In genomic region chr2:223779877-223780276, GRCh38 we compare ENCODE assay signal across 8 cellular contexts. TPM values are rescaled to one million over a fixed set of nuclear protein-coding genes. Genes with fewer than 3 reads are reported as not detected.
DNase-seq lines count a peak whose midpoint lies in the region; ATAC-seq lines count a peak whose summit lies in the region.

No MANE protein-coding gene starts in this region.

- no peaks in the 10 kb centered on the region for H3K9me3 Mint-ChIP-seq in activated CD8-positive, alpha-beta T cell treated with anti-CD3 and anti-CD28 coated beads, Interleukin-2, amount 10 ng/mL, durations not matched to agents 7 days and 5 days (ENCODE audit: insufficient read depth)
- no peaks in the 10 kb centered on the region for H3K9me3 Mint-ChIP-seq in stimulated activated memory B cell treated with anti-CD40 and anti-IgM and Interleukin-4, amounts not matched to agents 10 μg/mL and 1 μg/mL and 100 μg/mL, for 72 hours

- H3K4me1 Mint-ChIP-seq in activated CD8-positive, alpha-beta T cell treated with anti-CD3 and anti-CD28 coated beads, Interleukin-2, amount 10 ng/mL, durations not matched to agents 7 days and 5 days (ENCODE audit: low read depth): no peaks in the 10 kb centered on the region
- peaks cover 35% of the 10 kb centered on the region for H3K4me1 Mint-ChIP-seq in stimulated activated memory B cell treated with anti-CD40 and anti-IgM and Interleukin-4, amounts not matched to agents 10 μg/mL and 1 μg/mL and 100 μg/mL, for 72 hours

- H3K27me3 ChIP-seq in H7 (ENCODE audit: control insufficient read depth, insufficient read depth, low read length): no peaks in the 10 kb centered on the region

- H3K27ac Mint-ChIP-seq in activated CD8-positive, alpha-beta T cell treated with anti-CD3 and anti-CD28 coated beads, Interleukin-2, amount 10 ng/mL, durations not matched to agents 7 days and 5 days: no peak overlapping the region
- no peak overlapping the region for H3K27ac Mint-ChIP-seq in stimulated activated memory B cell treated with anti-CD40 and anti-IgM and Interleukin-4, amounts not matched to agents 10 μg/mL and 1 μg/mL and 100 μg/mL, for 72 hours

- POLR2A ChIA-PET in activated CD8-positive, alpha-beta T cell treated with anti-CD3 and anti-CD28 coated beads, Interleukin-2, amount 10 ng/mL, durations not matched to agents 7 days and 5 days (lab: Charles Lee): no interaction called here

- H3K36me3 Mint-ChIP-seq in activated CD8-positive, alpha-beta T cell treated with anti-CD3 and anti-CD28 coated beads, Interleukin-2, amount 10 ng/mL, durations not matched to agents 7 days and 5 days (ENCODE audit: low read depth): peaks cover 8% of the 10 kb centered on the region
- peaks cover 54% of the 10 kb centered on the region for H3K36me3 Mint-ChIP-seq in stimulated activated memory B cell treated with anti-CD40 and anti-IgM and Interleukin-4, amounts not matched to agents 10 μg/mL and 1 μg/mL and 100 μg/mL, for 72 hours

- ATAC-seq in activated CD8-positive, alpha-beta T cell treated with anti-CD3 and anti-CD28 coated beads, Interleukin-2, amount 10 ng/mL, durations not matched to agents 7 days and 5 days: peak; percentile 79
- ATAC-seq in stimulated activated memory B cell treated with anti-CD40 and anti-IgM and Interleukin-4, amounts not matched to agents 10 μg/mL and 1 μg/mL and 100 μg/mL, for 72 hours: peak; percentile 53
- no peak for ATAC-seq in GM18873 (IDR thresholded peaks at IDR 0.05; ENCODE audit: low FRiP score, unreplicated experiment)

- no peaks in the 10 kb centered on the region for H3K36me3 ChIP-seq in H7 (replicated peaks; ENCODE audit: control insufficient read depth, insufficient read depth, low read length)

- no peaks in the 10 kb centered on the region for H3K27me3 Mint-ChIP-seq in activated CD8-positive, alpha-beta T cell treated with anti-CD3 and anti-CD28 coated beads, Interleukin-2, amount 10 ng/mL, durations not matched to agents 7 days and 5 days (ENCODE audit: low read depth)
- no peaks in the 10 kb centered on the region for H3K27me3 Mint-ChIP-seq in stimulated activated memory B cell treated with anti-CD40 and anti-IgM and Interleukin-4, amounts not matched to agents 10 μg/mL and 1 μg/mL and 100 μg/mL, for 72 hours

- H3K4me3 Mint-ChIP-seq in activated CD8-positive, alpha-beta T cell treated with anti-CD3 and anti-CD28 coated beads, Interleukin-2, amount 10 ng/mL, durations not matched to agents 7 days and 5 days: no peak overlapping the region
- H3K4me3 Mint-ChIP-seq in stimulated activated memory B cell treated with anti-CD40 and anti-IgM and Interleukin-4, amounts not matched to agents 10 μg/mL and 1 μg/mL and 100 μg/mL, for 72 hours: no peak overlapping the region

- no peak overlapping the region for H3K4me3 ChIP-seq in H7 (ENCODE audit: insufficient read depth, low read depth, low read length)

- CTCF ChIA-PET in activated CD8-positive, alpha-beta T cell treated with anti-CD3 and anti-CD28 coated beads, Interleukin-2, amount 10 ng/mL, durations not matched to agents 7 days and 5 days (lab: Charles Lee): interaction anchor here (0.9 to 1.4 kb wide), 2 partner anchors 15 to 21 kb away, joined by 3 to 5 read pairs; no protein-coding TSS in a partner anchor

- peak; percentile 71 for DNase-seq in DMS 273 (lab: John Stamatoyannopoulos, UW; ENCODE audit: unreplicated experiment)
- no peak for DNase-seq in DMS 273 treated with DMSO at 0.1 percent for 48 hours (lab: John Stamatoyannopoulos, UW)
- DNase-seq in H7: peak; percentile 73
- DNase-seq in NAMALWA (ENCODE audit: low spot score): peak; percentile 87
- DNase-seq in activated CD8-positive, alpha-beta T cell treated with anti-CD3 and anti-CD28 coated beads, Interleukin-2, amount 10 ng/mL, durations not matched to agents 7 days and 5 days: peak; percentile 70
- peak; percentile 43 for DNase-seq in glomerular visceral epithelial cell (ENCODE audit: extremely low spot score)

RNA-seq across cellular contexts. Expression of gene AP1S3, which starts 57.5 kb away (rescaled TPM):
- 3.3 and 4.6 TPM in 2 replicates for total RNA-seq in H7 (2014; rRNA removed; shearing (Covaris generic))
- total RNA-seq in activated CD8-positive, alpha-beta T cell treated with anti-CD3 and anti-CD28 coated beads, Interleukin-2, amount 10 ng/mL, durations not matched to agents 7 days and 5 days: 1 to 10 TPM; 9.1 TPM
